ENCODE assay signal across 19 cellular contexts in the genomic region with DNA sequence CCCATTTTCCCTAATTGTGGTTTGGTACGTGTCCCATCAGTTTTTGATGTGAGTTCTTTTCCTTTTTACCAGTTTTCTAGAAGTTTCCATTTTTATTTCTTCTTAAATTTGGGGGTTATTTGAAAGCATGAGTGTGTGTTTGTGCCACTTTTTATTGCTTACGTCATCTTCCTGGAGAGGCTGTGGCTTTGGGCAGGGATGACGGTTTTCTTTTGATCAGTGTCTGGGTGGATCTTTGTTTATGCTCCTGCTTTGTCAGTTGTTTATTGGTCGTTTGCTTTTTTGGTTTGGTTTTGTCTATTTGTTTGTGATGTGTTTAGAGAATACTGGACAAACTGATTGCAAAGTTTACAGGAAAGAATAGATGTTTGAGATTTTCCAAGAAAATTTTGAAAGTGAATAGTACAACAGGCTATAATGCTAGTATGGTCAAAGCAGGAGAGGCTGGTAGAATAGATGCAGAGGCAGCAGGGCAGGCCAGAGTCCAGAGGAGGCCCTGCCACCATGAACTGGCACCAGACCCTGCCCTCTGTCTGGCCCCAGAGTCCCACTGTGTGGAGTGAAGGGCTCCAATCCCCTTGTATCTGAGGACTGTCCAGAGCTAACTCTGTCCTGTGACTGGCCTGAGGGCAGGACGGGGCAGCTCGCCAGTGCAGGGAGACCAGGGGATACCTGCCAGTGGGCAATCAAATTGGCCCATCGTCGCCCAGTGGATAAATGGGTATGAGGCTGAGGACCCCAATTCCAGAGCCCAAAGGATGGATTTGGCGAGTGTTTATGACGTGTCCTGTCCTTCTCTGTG. TPM values are rescaled to one million over a fixed set of nuclear protein-coding genes. Genes with fewer than 3 reads are reported as not detected.
DNase-seq lines count a peak whose midpoint lies in the region; ATAC-seq and TF ChIP-seq lines count a peak whose summit lies in the region.
"Had no signal": no experiment of that assay in that cellular context is flagged by ENCODE, and none has a peak within 500 bp of the region (broad histone marks: within the 10 kb centered on the region; RNA-seq: fewer than 3 reads in every experiment).

No MANE protein-coding gene starts in this region.

- no peaks in the 10 kb centered on the region for H3K9me3 ChIP-seq in CD4-positive, alpha-beta memory T cell (ENCODE audit: control insufficient read depth in 1 of 2, low read length in 2 of 2)
- H3K9me3 ChIP-seq in right cardiac atrium (ENCODE audit: control insufficient read depth, low read length) = no peaks in the 10 kb centered on the region
- no peaks in the 10 kb centered on the region for H3K9me3 ChIP-seq in sigmoid colon
- H3K9me3 ChIP-seq: upper lobe of right lung had no signal

- H3K4me3 ChIP-seq in CD4-positive, alpha-beta memory T cell (ENCODE audit: low read length in 2 of 2) = no peak overlapping the region
- H3K4me3 ChIP-seq in right cardiac atrium (ENCODE audit: low read length) (no peak overlapping the region), sigmoid colon (no peak overlapping the region)
- H3K4me3 ChIP-seq: SJCRH30, stomach, upper lobe of right lung had no signal

- peaks cover 18% of the 10 kb centered on the region for H3K4me1 ChIP-seq in CD4-positive, alpha-beta memory T cell (ENCODE audit: insufficient read depth, low read length)
- peaks cover 2% of the 10 kb centered on the region for H3K4me1 ChIP-seq in right cardiac atrium (ENCODE audit: control insufficient read depth, insufficient read depth, low read length)
- H3K4me1 ChIP-seq in sigmoid colon = no peaks in the 10 kb centered on the region
- H3K4me1 ChIP-seq: upper lobe of right lung had no signal

- 72% methylated on average over 10 of the region's 10 CpGs for WGBS in right cardiac atrium
- WGBS in sigmoid colon, 2 donors = 58 to 69% methylated on average over 10 of the region's 10 CpGs

- peak overlapping the region; percentile 38 for H3K4me3 Mint-ChIP-seq in activated CD4-positive, alpha-beta T cell treated with anti-CD3 and anti-CD28 coated beads, Interleukin-2, amount 10 ng/mL, durations not matched to agents 24 days and 14 days
- peak overlapping the region in 7 of 8 donors; percentile 2 to 68 (median 59) for H3K4me3 Mint-ChIP-seq in CD4-positive, alpha-beta memory T cell
- peak overlapping the region; percentile 3 to 43 (median 29) for H3K4me3 Mint-ChIP-seq in T-cell
- H3K4me3 Mint-ChIP-seq: effector memory CD8-positive, alpha-beta T cell; mesothelial cell of epicardium; neural crest cell had no signal

- no peaks in the 10 kb centered on the region for H3K36me3 ChIP-seq in CD4-positive, alpha-beta memory T cell (ENCODE audit: insufficient read depth, low read length)
- H3K36me3 ChIP-seq in sigmoid colon = no peaks in the 10 kb centered on the region
- H3K36me3 ChIP-seq: SJCRH30, stomach, upper lobe of right lung had no signal

- H3K27ac ChIP-seq in CD4-positive, alpha-beta memory T cell (ENCODE audit: low read depth, low read length) = no peak overlapping the region
- H3K27ac ChIP-seq in right cardiac atrium (ENCODE audit: low read length) (no peak overlapping the region), sigmoid colon (no peak overlapping the region)
- H3K27ac ChIP-seq: SJCRH30, stomach, upper lobe of right lung had no signal

- CTCF ChIA-PET in CD4-positive, alpha-beta memory T cell (lab: Charles Lee; ENCODE audit: partially characterized antibody) = interaction anchor here (0.8 to 1.6 kb wide), 2 partner anchors 8 to 9 kb away, joined by 3 to 9 read pairs; no protein-coding TSS in a partner anchor
- CTCF ChIA-PET in T-cell (lab: Charles Lee) = no interaction called here

- peak; percentile 54 to 96 (median 65) for ATAC-seq in T-cell (replicated peaks in 1 of 4)
- ATAC-seq in right cardiac atrium = peak in 1 of 2 donors; percentile 22
- ATAC-seq: effector memory CD8-positive, alpha-beta T cell; upper lobe of right lung had no signal

- TF ChIP-seq POLR2A in sigmoid colon (IDR thresholded peaks at IDR 0.05) = no peak

- H3K27me3 Mint-ChIP-seq in activated CD4-positive, alpha-beta T cell treated with anti-CD3 and anti-CD28 coated beads, Interleukin-2, amount 10 ng/mL, durations not matched to agents 24 days and 14 days = peaks cover 6% of the 10 kb centered on the region
- H3K27me3 Mint-ChIP-seq in CD4-positive, alpha-beta memory T cell = peaks cover 11 to 13% of the 10 kb centered on the region in 2 donors
- H3K27me3 Mint-ChIP-seq in T-cell = peaks cover 7 to 16% of the 10 kb centered on the region in 2 donors

- no peak for TF ChIP-seq EP300 in sigmoid colon (IDR thresholded peaks at IDR 0.05)

- intact Hi-C loops in activated CD4-positive, alpha-beta T cell treated with anti-CD3 and anti-CD28 coated beads, Interleukin-2, amount 10 ng/mL, durations not matched to agents 24 days and 14 days (cut with micrococcal nuclease) = no loop called here
- intact Hi-C loops in CD4-positive, alpha-beta memory T cell (cut with micrococcal nuclease) = no loop called here
- intact Hi-C loops in right cardiac atrium (cut with DNase I) = no loop called here
- intact Hi-C loops in sigmoid colon (cut with DNase I) = no loop called here

- peak overlapping the region; percentile 82 for H3K27ac Mint-ChIP-seq in activated CD4-positive, alpha-beta T cell treated with anti-CD3 and anti-CD28 coated beads, Interleukin-2, amount 10 ng/mL, durations not matched to agents 24 days and 14 days
- H3K27ac Mint-ChIP-seq in CD4-positive, alpha-beta memory T cell = peak overlapping the region; percentile 27 to 98 (median 90)
- peak overlapping the region; percentile 60 to 75 for H3K27ac Mint-ChIP-seq in T-cell
- H3K27ac Mint-ChIP-seq: effector memory CD8-positive, alpha-beta T cell; mesothelial cell of epicardium had no signal

- peaks cover 1% of the 10 kb centered on the region for H3K36me3 Mint-ChIP-seq in activated CD4-positive, alpha-beta T cell treated with anti-CD3 and anti-CD28 coated beads, Interleukin-2, amount 10 ng/mL, durations not matched to agents 24 days and 14 days (ENCODE audit: low read depth)
- H3K36me3 Mint-ChIP-seq in CD4-positive, alpha-beta memory T cell = no peaks in the 10 kb centered on the region
- H3K36me3 Mint-ChIP-seq in T-cell = no peaks in the 10 kb centered on the region
- H3K36me3 Mint-ChIP-seq: mesothelial cell of epicardium had no signal

- no peak for TF ChIP-seq CTCF in sigmoid colon (IDR thresholded peaks at IDR 0.05)

- peaks cover 23% of the 10 kb centered on the region for H3K4me1 Mint-ChIP-seq in activated CD4-positive, alpha-beta T cell treated with anti-CD3 and anti-CD28 coated beads, Interleukin-2, amount 10 ng/mL, durations not matched to agents 24 days and 14 days
- H3K4me1 Mint-ChIP-seq in CD4-positive, alpha-beta memory T cell = peaks cover 5 to 12% (median 9%) of the 10 kb centered on the region in 4 donors
- peaks cover 9 to 15% (median 12%) of the 10 kb centered on the region in 3 donors for H3K4me1 Mint-ChIP-seq in T-cell
- H3K4me1 Mint-ChIP-seq: mesothelial cell of epicardium had no signal

- no peaks in the 10 kb centered on the region for H3K27me3 ChIP-seq in CD4-positive, alpha-beta memory T cell (ENCODE audit: insufficient read depth, low read length)
- H3K27me3 ChIP-seq in right cardiac atrium (ENCODE audit: control insufficient read depth, insufficient read depth) (no peaks in the 10 kb centered on the region), sigmoid colon (peaks cover 0 to 39% (median 7%) of the 10 kb centered on the region in 3 donors)
- H3K27me3 ChIP-seq: SJCRH30, upper lobe of right lung had no signal

- POLR2A ChIA-PET in CD4-positive, alpha-beta memory T cell (lab: Charles Lee; ENCODE audit: partially characterized antibody) = interaction anchor here (1.3 to 1.5 kb wide), 2 partner anchors 13 to 135 kb away, joined by 3 to 4 read pairs; no protein-coding TSS in a partner anchor
- POLR2A ChIA-PET in T-cell (lab: Charles Lee) = no interaction called here

- no peaks in the 10 kb centered on the region for H3K9me3 Mint-ChIP-seq in activated CD4-positive, alpha-beta T cell treated with anti-CD3 and anti-CD28 coated beads, Interleukin-2, amount 10 ng/mL, durations not matched to agents 24 days and 14 days
- peaks cover 0 to 7% (median 3%) of the 10 kb centered on the region in 8 donors for H3K9me3 Mint-ChIP-seq in CD4-positive, alpha-beta memory T cell
- H3K9me3 Mint-ChIP-seq in T-cell = peaks cover 0 to 3% (median 0%) of the 10 kb centered on the region in 3 donors
- H3K9me3 Mint-ChIP-seq: effector memory CD8-positive, alpha-beta T cell had no signal

- peak; percentile 83 for DNase-seq in activated CD4-positive, alpha-beta T cell treated with anti-CD3 and anti-CD28 coated beads, Interleukin-2, amount 10 ng/mL, durations not matched to agents 24 days and 14 days
- DNase-seq in activated CD4-positive, alpha-beta T cell treated with anti-CD3 and anti-CD28 coated beads, Interleukin-2, amount 50 U/mL, for 4 hours = no peak
- peak; percentile 37 to 79 (median 54) for DNase-seq in CD4-positive, alpha-beta memory T cell
- peak in 8 of 34 experiments; percentile 17 to 45 (median 20) for DNase-seq in T-cell
- DNase-seq in right cardiac atrium = peak in 2 of 3 donors; percentile 2 to 24
- no peak for DNase-seq in SIG-M5 treated with dmso at 0.1 percent for 504 hours (lab: John Stamatoyannopoulos, UW; ENCODE audit: unreplicated experiment)
- no peak for DNase-seq in sigmoid colon
- no peak for DNase-seq in mesenteric fat pad (ENCODE audit: low spot score)
- DNase-seq: activated CD4-positive, alpha-beta T cell treated with anti-CD3 and anti-CD28 coated beads for 4 hours; effector memory CD8-positive, alpha-beta T cell; hippocampal formation; MM.1S; NCI-H187; NCI-H446; SJCRH30; stomach; upper lobe of right lung had no signal

RNA-seq across cellular contexts. Expression of gene SNED1, which starts 23.4 kb away (rescaled TPM):
- 1.3 and 1.9 TPM in 2 replicates for total RNA-seq in activated CD4-positive, alpha-beta T cell treated with anti-CD3 and anti-CD28 coated beads, Interleukin-2, amount 10 ng/mL, durations not matched to agents 24 days and 14 days
- total RNA-seq in CD4-positive, alpha-beta memory T cell = 10 to 100 TPM; 85.2 to 90.1 TPM
- polyA plus RNA-seq in CD4-positive, alpha-beta memory T cell = 1 to 10 TPM; 1.6 to 3.2 TPM
- total RNA-seq in T-cell (10 to 100 TPM; 37.7 to 82.5 (median 69.4) TPM), right cardiac atrium (10 to 100 TPM; 13.8 to 19.2 (median 16.8) TPM), sigmoid colon (10 to 100 TPM in 3 of 4 donors, 1 to 10 TPM in 1; 8.3 to 37.1 (median 17.0) TPM), mesenteric fat pad (58.0 TPM)
- polyA plus RNA-seq in right cardiac atrium (6.7 TPM), sigmoid colon (1 to 10 TPM in 2 of 3 donors, under 1 TPM in 1; 0.69 to 6.3 (median 3.0) TPM)

Comparison
In these comparisons a context has a peak if more than half of its experiments do, and no peak if none do; other contexts are left out.
1. DNase-seq: peak in activated CD4-positive, alpha-beta T cell treated with anti-CD3 and anti-CD28 coated beads, Interleukin-2, amount 10 ng/mL, durations not matched to agents 24 days and 14 days (single experiment), CD4-positive, alpha-beta memory T cell (5 of 5) and right cardiac atrium (2 of 3); none in activated CD4-positive, alpha-beta T cell treated with anti-CD3 and anti-CD28 coated beads, Interleukin-2, amount 50 U/mL, for 4 hours (0 of 2), SIG-M5 treated with dmso at 0.1 percent for 504 hours (single experiment), sigmoid colon (single experiment) and mesenteric fat pad (single experiment).
2. Peak in every context shown above with its lines, with median percentiles within 50 percentile points of each other: H3K27ac Mint-ChIP-seq and H3K4me3 Mint-ChIP-seq.